ENCODE assay signal across 8 cellular contexts in genomic region chr2:70331012-70331411, GRCh38.
"Had no signal": no experiment of that assay in that cellular context is flagged by ENCODE, and none has a peak within 500 bp of the region (broad histone marks: within the 10 kb centered on the region; RNA-seq: fewer than 3 reads in every experiment).

No MANE protein-coding gene starts in this region.

- DNase-seq: GM23248, GOT3, H9, HCEC 1CT, HFFc6 had no signal

- H3K9me3 Mint-ChIP-seq: H9, HFFc6, IgD-negative memory B cell had no signal

- H2AFZ ChIP-seq: GM23248 had no signal

- H3K9ac ChIP-seq: GM23248 had no signal

- H3K27ac ChIP-seq: GM23248, HL-60 had no signal

- H3K27ac Mint-ChIP-seq: H9, HFFc6 had no signal

- H3K4me3 Mint-ChIP-seq: H9, HFFc6, IgD-negative memory B cell had no signal

- H3K4me3 ChIP-seq: GM23248 had no signal

- FAIRE-seq: HepG2 had no signal
